In the genomic region with DNA sequence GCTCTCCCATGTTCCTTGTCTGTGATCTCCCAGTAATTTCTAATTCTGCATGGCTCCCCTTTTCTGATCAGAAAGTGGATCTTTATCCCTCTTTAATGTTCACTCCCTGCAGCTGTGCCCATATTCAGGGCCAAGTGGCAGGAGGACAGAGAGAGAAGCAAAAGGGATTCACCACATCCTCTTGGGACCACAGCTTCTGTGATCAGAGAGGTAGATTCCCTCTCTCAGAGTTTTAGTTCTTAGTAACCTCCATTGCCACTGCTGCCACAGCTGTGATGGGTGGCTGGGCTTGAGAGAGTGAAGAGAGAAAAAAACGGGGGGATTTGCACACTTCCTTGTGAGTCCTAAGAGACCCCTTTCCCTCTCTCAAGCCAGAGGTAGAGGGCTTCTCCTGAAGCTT, we compare ENCODE assay signal across 20 cellular contexts. TPM values are rescaled to one million over a fixed set of nuclear protein-coding genes. Genes with fewer than 3 reads are reported as not detected.
DNase-seq lines count a peak whose midpoint lies in the region; ATAC-seq, FAIRE-seq and TF ChIP-seq lines count a peak whose summit lies in the region.
"Had no signal": no experiment of that assay in that cellular context is flagged by ENCODE, and none has a peak within 500 bp of the region (broad histone marks: within the 10 kb centered on the region; RNA-seq: fewer than 3 reads in every experiment).

No MANE protein-coding gene starts in this region.

- H3K9me3 ChIP-seq in GM12878 (replicated peaks; ENCODE audit: control insufficient read depth, insufficient read depth, low read length): no peaks in the 10 kb centered on the region

- TF ChIP-seq EP300 in GM12878 (IDR thresholded peaks at IDR 0.05; ENCODE audit: borderline replicate concordance in 1 of 2, control insufficient read depth in 1 of 2, low read depth in 2 of 2, low read length in 2 of 2): no peak

- H3K9ac ChIP-seq in GM12878 (ENCODE audit: control insufficient read depth, insufficient read depth, low read length): no peak overlapping the region

- H3K27ac ChIP-seq in GM12878 (ENCODE audit: control insufficient read depth, insufficient read depth) (no peak overlapping the region), coronary artery (no peak overlapping the region)
- H3K27ac ChIP-seq: C4-2B, HL-60 had no signal

- no peak for TF ChIP-seq CTCF in GM12865 (IDR thresholded peaks at IDR 0.05; ENCODE audit: insufficient read depth, low read depth, low read length, missing control alignments)
- TF ChIP-seq CTCF in GM12878 (IDR thresholded peaks at IDR 0.05 in 2 of 3, conservative IDR thresholded peaks at IDR 0.05 in 1 of 3; ENCODE audit: control insufficient read depth in 2 of 3, extremely low read depth in 1 of 3, insufficient read depth in 1 of 3, low read depth in 3 of 3, low read length in 3 of 3): no peak
- TF ChIP-seq CTCF in coronary artery (IDR thresholded peaks at IDR 0.05): no peak
- no peak for TF ChIP-seq CTCF in natural killer cell (IDR thresholded peaks at IDR 0.05)

- H3K79me2 ChIP-seq in GM12878 (ENCODE audit: control insufficient read depth, insufficient read depth, low read length): no peaks in the 10 kb centered on the region

- H3K4me3 ChIP-seq in GM12865 (ENCODE audit: low read depth, low read length) (no peak overlapping the region), GM12878 (no peak overlapping the region), coronary artery (no peak overlapping the region)
- H3K4me3 ChIP-seq: GM23338, K562 had no signal

- no peaks in the 10 kb centered on the region for H3K36me3 Mint-ChIP-seq in activated naive CD8-positive, alpha-beta T cell treated with anti-CD3 and anti-CD28 coated beads, Interleukin-2, amount 10 ng/mL, durations not matched to agents 7 days and 5 days
- no peaks in the 10 kb centered on the region for H3K36me3 Mint-ChIP-seq in activated naive CD8-positive, alpha-beta T cell treated with anti-CD3 and anti-CD28 coated beads for 36 hours
- H3K36me3 Mint-ChIP-seq in natural killer cell: no peaks in the 10 kb centered on the region

- BruUV-seq in GM12878 (replicated peaks; lab: Mats Ljungman, UMichigan): no TSS peak

- no peak for TF ChIP-seq RAD21 in GM12878 (IDR thresholded peaks at IDR 0.05; ENCODE audit: insufficient read depth, low read depth, low read length)

- ATAC-seq in activated naive CD8-positive, alpha-beta T cell treated with anti-CD3 and anti-CD28 coated beads, Interleukin-2, amount 10 ng/mL, durations not matched to agents 7 days and 5 days (ENCODE audit: low read depth): peak; percentile 39
- ATAC-seq in GM12878 (peak; percentile 84), natural killer cell (no peak)
- ATAC-seq: GM23338, K562 had no signal

- SMC1A ChIA-PET in GM12878 (lab: Charles Lee; ENCODE audit: uncharacterized antibody, unreplicated experiment): interaction anchor here (0.9 to 1.5 kb wide), 4 partner anchors 13 to 105 kb away, joined by 4 read pairs; no protein-coding TSS in a partner anchor

- WGBS in GM12878 (ENCODE audit: insufficient coverage, insufficient replicate concordance, low lambda C conversion rate, missing lambda C conversion rate): 0% methylated on average over 1 of the region's 1 CpG

- peaks cover 9% of the 10 kb centered on the region for H3K27me3 Mint-ChIP-seq in activated naive CD8-positive, alpha-beta T cell treated with anti-CD3 and anti-CD28 coated beads, Interleukin-2, amount 10 ng/mL, durations not matched to agents 7 days and 5 days
- H3K27me3 Mint-ChIP-seq in activated naive CD8-positive, alpha-beta T cell treated with anti-CD3 and anti-CD28 coated beads for 36 hours: no peaks in the 10 kb centered on the region
- no peaks in the 10 kb centered on the region for H3K27me3 Mint-ChIP-seq in natural killer cell (ENCODE audit: low read depth in 2 of 2)
- H3K27me3 Mint-ChIP-seq: B cell; CD4-positive, alpha-beta T cell had no signal

- FAIRE-seq in GM12878 (lab: Jason Lieb, UNC): no peak
- FAIRE-seq: GM12892, GM18507, H54, K562 had no signal

- intact Hi-C loops in GM12878 (cut with micrococcal nuclease; ENCODE audit: unreplicated experiment): no loop called here
- intact Hi-C loops in natural killer cell (cut with micrococcal nuclease): no loop called here

- H3K27me3 ChIP-seq in GM12878 (replicated peaks in 1 of 2; ENCODE audit: control insufficient read depth in 2 of 2, insufficient read depth in 2 of 2, low read length in 1 of 2): no peaks in the 10 kb centered on the region

- H3K4me1 ChIP-seq in GM12878 (ENCODE audit: control insufficient read depth, insufficient read depth, low read length): no peaks in the 10 kb centered on the region

- H3K36me3 ChIP-seq in GM12878 (ENCODE audit: control insufficient read depth in 2 of 2, insufficient read depth in 2 of 2, low read length in 1 of 2): no peaks in the 10 kb centered on the region

- H4K20me1 ChIP-seq in GM12878 (ENCODE audit: control insufficient read depth, insufficient read depth): no peaks in the 10 kb centered on the region

- in situ Hi-C loops in GM12878 (cut with MboI): no loop called here

- H3K27ac Mint-ChIP-seq in activated naive CD8-positive, alpha-beta T cell treated with anti-CD3 and anti-CD28 coated beads, Interleukin-2, amount 10 ng/mL, durations not matched to agents 7 days and 5 days: no peak overlapping the region
- no peak overlapping the region for H3K27ac Mint-ChIP-seq in activated naive CD8-positive, alpha-beta T cell treated with anti-CD3 and anti-CD28 coated beads for 36 hours
- no peak overlapping the region for H3K27ac Mint-ChIP-seq in natural killer cell
- H3K27ac Mint-ChIP-seq: B cell; CD4-positive, alpha-beta T cell; GM23338; HFFc6 had no signal

- H3K4me2 ChIP-seq in GM12878 (ENCODE audit: control insufficient read depth, insufficient read depth): no peak overlapping the region
- H3K4me2 ChIP-seq: GM23338 had no signal

- H3K9me3 Mint-ChIP-seq in activated naive CD8-positive, alpha-beta T cell treated with anti-CD3 and anti-CD28 coated beads, Interleukin-2, amount 10 ng/mL, durations not matched to agents 7 days and 5 days: no peaks in the 10 kb centered on the region
- H3K9me3 Mint-ChIP-seq in activated naive CD8-positive, alpha-beta T cell treated with anti-CD3 and anti-CD28 coated beads for 36 hours: no peaks in the 10 kb centered on the region
- no peaks in the 10 kb centered on the region for H3K9me3 Mint-ChIP-seq in natural killer cell
- H3K9me3 Mint-ChIP-seq: GM23338, HFFc6 had no signal

- H3K4me3 Mint-ChIP-seq in activated naive CD8-positive, alpha-beta T cell treated with anti-CD3 and anti-CD28 coated beads, Interleukin-2, amount 10 ng/mL, durations not matched to agents 7 days and 5 days: no peak overlapping the region
- no peak overlapping the region for H3K4me3 Mint-ChIP-seq in activated naive CD8-positive, alpha-beta T cell treated with anti-CD3 and anti-CD28 coated beads for 36 hours
- H3K4me3 Mint-ChIP-seq in natural killer cell: no peak overlapping the region
- H3K4me3 Mint-ChIP-seq: B cell; CD4-positive, alpha-beta T cell; GM23338; HFFc6 had no signal

- CTCF ChIA-PET in GM12878 (lab: Yijun Ruan, JAX): interaction anchor here (1.1 kb wide), 1 partner anchor 150 kb away, joined by 3 read pairs; no protein-coding TSS in a partner anchor

- peaks cover 9% of the 10 kb centered on the region for H3K4me1 Mint-ChIP-seq in activated naive CD8-positive, alpha-beta T cell treated with anti-CD3 and anti-CD28 coated beads, Interleukin-2, amount 10 ng/mL, durations not matched to agents 7 days and 5 days
- H3K4me1 Mint-ChIP-seq in activated naive CD8-positive, alpha-beta T cell treated with anti-CD3 and anti-CD28 coated beads for 36 hours: peaks cover 8% of the 10 kb centered on the region
- H3K4me1 Mint-ChIP-seq in natural killer cell: no peaks in the 10 kb centered on the region
- H3K4me1 Mint-ChIP-seq: B cell, GM23338 had no signal

- DNase-seq in activated naive CD8-positive, alpha-beta T cell treated with anti-CD3 and anti-CD28 coated beads, Interleukin-2, amount 10 ng/mL, durations not matched to agents 7 days and 5 days: no peak
- no peak for DNase-seq in activated naive CD8-positive, alpha-beta T cell treated with anti-CD3 and anti-CD28 coated beads for 36 hours
- DNase-seq in GM12865 (ENCODE audit: low read depth) (peak; percentile 3), GM12878 (ENCODE audit: low read depth, low spot score) (no peak), coronary artery (ENCODE audit: low spot score) (no peak), NCI-H2196 treated with DMSO at 0.1 percent for 48 hours (lab: John Stamatoyannopoulos, UW; ENCODE audit: unreplicated experiment) (no peak), natural killer cell (no peak)
- DNase-seq: CD4-positive, alpha-beta T cell; DMS79 treated with DMSO at 0.1 percent for 48 hours; EL; HCEC 1CT; HFFc6 had no signal

- no peak for TF ChIP-seq POLR2A in GM12878 (IDR thresholded peaks at IDR 0.05; ENCODE audit: low read depth, low read length)

- H2AFZ ChIP-seq in GM12878 (ENCODE audit: control insufficient read depth, low read depth, low read length): no peak overlapping the region
- H2AFZ ChIP-seq: GM23338 had no signal

- RAD21 ChIA-PET in GM12878 (lab: Charles Lee; ENCODE audit: unreplicated experiment): no interaction called here

- POLR2A ChIA-PET in activated naive CD8-positive, alpha-beta T cell treated with anti-CD3 and anti-CD28 coated beads, Interleukin-2, amount 10 ng/mL, durations not matched to agents 7 days and 5 days (lab: Charles Lee): no interaction called here
- POLR2A ChIA-PET in GM12878 (lab: Charles Lee): interaction anchor here (1.2 kb wide), 1 partner anchor 49 kb away, joined by 3 read pairs; a partner anchor contains a TSS

TF ChIP-seq in GM12878, 131 proteins besides CTCF, POLR2A, EP300 and RAD21 (continues in another document):
- no peak for TF ChIP-seq HDGF (IDR thresholded peaks at IDR 0.05)

RNA-seq across cellular contexts. Expression of a gene that starts 49.2 kb away (rescaled TPM):
- 1 to 10 TPM; 4.1 to 4.7 TPM for total RNA-seq in activated naive CD8-positive, alpha-beta T cell treated with anti-CD3 and anti-CD28 coated beads, Interleukin-2, amount 10 ng/mL, durations not matched to agents 7 days and 5 days
- total RNA-seq in activated naive CD8-positive, alpha-beta T cell treated with anti-CD3 and anti-CD28 coated beads for 36 hours: 1 to 10 TPM; 4.6 to 5.0 TPM
- 10.4 and 11.3 TPM in 2 replicates for total RNA-seq in GM12878 (2013; cell fraction: nucleolus; rRNA removed)
- total RNA-seq in GM12878 (2014; rRNA removed) (2.1 and 2.9 TPM in 2 replicates), GM12878 (2014; rRNA removed; fragmentation: Illumina TruSeq; extraction: Trizol) (2.5 and 3.2 TPM in 2 replicates), GM12878 (2021) (2.1 and 2.8 TPM in 2 replicates), natural killer cell (1 to 10 TPM; 2.0 to 4.5 (median 3.4) TPM)
- polyA plus RNA-seq in GM12878 (2011; ENCODE audit: low read depth): 1.1 TPM
- polyA plus RNA-seq in GM12878 (2011; rRNA removed) (11.9 and 15.5 TPM in 2 replicates), GM12878 (2014; fragmentation: Illumina TruSeq; extraction: Trizol) (3.5 and 4.1 TPM in 2 replicates), GM12878 (2014; fragmentation: Nextera tagmentation; extraction: Ambion mirVana) (1 to 10 TPM; 2.2 to 3.0 TPM), GM12878 (2014; rRNA removed) (1.8 and 2.7 TPM in 2 replicates), GM12878 (2016; fragmentation: Nextera tagmentation; extraction: Ambion mirVana) (1 to 10 TPM; 2.2 to 3.7 TPM)
- 5.6 and 6.3 TPM in 2 replicates for polyA plus RNA-seq in GM12878 (2011; cell fraction: cytosol; rRNA removed)
- polyA plus RNA-seq in GM12878 (2011; cell fraction: nucleus; rRNA removed): 7.4 and 7.6 TPM in 2 replicates
- 1.1 and 1.2 TPM in 2 replicates for polyA plus RNA-seq in GM12878 (2012)
- polyA minus RNA-seq in GM12878 (2011; rRNA and poly(A)+ RNA removed): 13.9 and 16.7 TPM in 2 replicates
- 4.8 and 5.6 TPM in 2 replicates for polyA minus RNA-seq in GM12878 (2011; cell fraction: cytosol; rRNA and poly(A)+ RNA removed)
- polyA minus RNA-seq in GM12878 (2011; cell fraction: nucleus; rRNA and poly(A)+ RNA removed): 7.9 and 13.9 TPM in 2 replicates

Comparison
In these comparisons a context has a peak if more than half of its experiments do, and no peak if none do; other contexts are left out.
1. ATAC-seq: peak in activated naive CD8-positive, alpha-beta T cell treated with anti-CD3 and anti-CD28 coated beads, Interleukin-2, amount 10 ng/mL, durations not matched to agents 7 days and 5 days (single experiment) and GM12878 (single experiment); none in natural killer cell (0 of 3).